In genomic region chr15:84034831-84035753, GRCh38 we compare ENCODE assay signal across 8 cellular contexts.
DNase-seq lines count a peak whose midpoint lies in the region; ATAC-seq, FAIRE-seq and TF ChIP-seq lines count a peak whose summit lies in the region.

No MANE protein-coding gene starts in this region.

- no peaks in the 10 kb centered on the region for H4K20me1 ChIP-seq in HepG2 (ENCODE audit: insufficient read depth, low read length)

- ATAC-seq in HepG2: peak; percentile 78
- no peak for ATAC-seq in natural killer cell treated with Interleukin-12 subunit alpha and Interleukin-12 subunit beta and Interleukin-15 and Interleukin-18, amount 100 ng/mL, for 72 hours
- ATAC-seq in HG02981 (IDR thresholded peaks at IDR 0.05; ENCODE audit: unreplicated experiment): no peak
- ATAC-seq in HG03521 (IDR thresholded peaks at IDR 0.05; ENCODE audit: unreplicated experiment): no peak
- ATAC-seq in GM18519 (IDR thresholded peaks at IDR 0.05; ENCODE audit: low FRiP score, unreplicated experiment): no peak

- in situ Hi-C loops in HepG2 (cut with HindIII; ENCODE audit: extremely low pct_ligation_motif_present, low pct_unique_long_range_greater_than_20kb): loop anchor here (25.0 kb wide), 1 partner anchor 473 kb away; no protein-coding TSS in a partner anchor

- TF ChIP-seq CTCF in GM12864 (IDR thresholded peaks at IDR 0.05; ENCODE audit: low read depth, low read length, missing control alignments) (peak; percentile 71), MCF 10A (IDR thresholded peaks at IDR 0.05; ENCODE audit: unreplicated experiment) (peak; percentile 53), HepG2 (CRISPR knock-in tag; IDR thresholded peaks at IDR 0.05) (peak; percentile 50)

- H3K4me2 ChIP-seq in HepG2 (ENCODE audit: low read depth, low read length): no peak overlapping the region

- no peaks in the 10 kb centered on the region for H3K4me1 Mint-ChIP-seq in MCF 10A (ENCODE audit: insufficient read depth, unreplicated experiment)
- no peaks in the 10 kb centered on the region for H3K4me1 Mint-ChIP-seq in natural killer cell treated with Interleukin-12 subunit alpha and Interleukin-12 subunit beta and Interleukin-15 and Interleukin-18, amount 100 ng/mL, for 72 hours (ENCODE audit: low read depth in 2 of 2)

- WGBS in HepG2 (ENCODE audit: low lambda C conversion rate): 2% methylated on average over 3 of the region's 3 CpGs

- H3K4me3 ChIP-seq in GM12864 (ENCODE audit: low read depth, low read length) (no peak overlapping the region), HepG2 (replicated peaks in 1 of 3; ENCODE audit: insufficient read depth in 1 of 3, low read depth in 2 of 3, low read length in 3 of 3) (no peak overlapping the region)

- POLR2A ChIA-PET in MCF 10A (lab: Yijun Ruan, JAX): interaction anchor here (0.7 to 1.1 kb wide), 4 partner anchors 34 to 469 kb away, joined by 3 to 5 read pairs (median 4); no protein-coding TSS in a partner anchor
- POLR2A ChIA-PET in HepG2 (lab: Yijun Ruan, JAX): no interaction called here

- intact Hi-C loops in MCF 10A (cut with micrococcal nuclease): loop anchor here (1.0 to 10.0 kb wide), 8 partner anchors 234 to 790 kb away; partner anchors contain the start of gene ADAMTSL3
- intact Hi-C loops in HepG2 (cut with micrococcal nuclease; ENCODE audit: unreplicated experiment): no loop called here

- no peak for TF ChIP-seq RAD21 in HepG2 (CRISPR knock-in tag; IDR thresholded peaks at IDR 0.05)

- H3K27me3 Mint-ChIP-seq in MCF 10A (ENCODE audit: insufficient read depth, unreplicated experiment): no peaks in the 10 kb centered on the region
- peaks cover 9 to 13% of the 10 kb centered on the region in 2 donors for H3K27me3 Mint-ChIP-seq in natural killer cell treated with Interleukin-12 subunit alpha and Interleukin-12 subunit beta and Interleukin-15 and Interleukin-18, amount 100 ng/mL, for 72 hours

- H3K79me2 ChIP-seq in HepG2 (ENCODE audit: insufficient read depth, low read length): no peaks in the 10 kb centered on the region

- DNase-seq in GM12864 (ENCODE audit: low read depth) (peak; percentile 4), LHCN-M2 (ENCODE audit: low read depth) (peak; percentile 39), MCF 10A (ENCODE audit: unreplicated experiment) (peak; percentile 55), HepG2 (ENCODE audit: low spot score) (peak; percentile 6)
- no peak for DNase-seq in natural killer cell treated with Interleukin-12 subunit alpha and Interleukin-12 subunit beta and Interleukin-15 and Interleukin-18, amount 100 ng/mL, for 72 hours (ENCODE audit: low spot score)

- no peaks in the 10 kb centered on the region for H3K27me3 ChIP-seq in HepG2 (ENCODE audit: control insufficient read depth in 1 of 2, insufficient read depth in 2 of 2, low read length in 2 of 2)

- FAIRE-seq in HepG2 (lab: Jason Lieb, UNC): peak; percentile 48

- TF ChIP-seq EP300 in HepG2 (IDR thresholded peaks at IDR 0.05; ENCODE audit: low read depth in 2 of 2, low read length in 2 of 2) (no peak), HepG2 (CRISPR knock-in tag; IDR thresholded peaks at IDR 0.05; ENCODE audit: borderline replicate concordance) (no peak)

- BruUV-seq in MCF 10A (replicated peaks; lab: Mats Ljungman, UMichigan): no TSS peak
- no TSS peak for BruUV-seq in HepG2 (replicated peaks; lab: Mats Ljungman, UMichigan)

- no peak overlapping the region for H3K27ac Mint-ChIP-seq in MCF 10A (ENCODE audit: low read depth, unreplicated experiment)
- H3K27ac Mint-ChIP-seq in natural killer cell treated with Interleukin-12 subunit alpha and Interleukin-12 subunit beta and Interleukin-15 and Interleukin-18, amount 100 ng/mL, for 72 hours: no peak overlapping the region

- H3K27ac ChIP-seq in HepG2 (ENCODE audit: extremely low read length, insufficient read depth, low read length): no peak overlapping the region

- no peaks in the 10 kb centered on the region for H3K9me3 Mint-ChIP-seq in MCF 10A (ENCODE audit: unreplicated experiment)
- H3K9me3 Mint-ChIP-seq in natural killer cell treated with Interleukin-12 subunit alpha and Interleukin-12 subunit beta and Interleukin-15 and Interleukin-18, amount 100 ng/mL, for 72 hours: no peaks in the 10 kb centered on the region

- no peak overlapping the region for H3K9ac ChIP-seq in HepG2 (ENCODE audit: insufficient read depth, low read depth, low read length)

- CTCF ChIA-PET in MCF 10A (lab: Yijun Ruan, JAX) (interaction anchor here (0.5 to 4.9 kb wide), 65 partner anchors 11 to 986 kb away, joined by 3 to 68 read pairs (median 4); partner anchors contain the start of gene SH3GL3), HepG2 (lab: Yijun Ruan, JAX; ENCODE audit: low intra/inter-chr PET ratio, low total read pairs) (interaction anchor here (1.3 to 1.6 kb wide), 2 partner anchors 300 to 469 kb away, joined by 3 to 8 read pairs; no protein-coding TSS in a partner anchor)

- no peaks in the 10 kb centered on the region for H3K9me3 ChIP-seq in HepG2 (ENCODE audit: low read length)

- no peak for TF ChIP-seq POLR2A in HepG2 (IDR thresholded peaks at IDR 0.05; ENCODE audit: insufficient read depth in 1 of 2, low read depth in 2 of 2, low read length in 2 of 2)

- no peaks in the 10 kb centered on the region for H3K4me1 ChIP-seq in HepG2 (ENCODE audit: insufficient read depth, low read length)

- H3K4me3 Mint-ChIP-seq in MCF 10A (ENCODE audit: unreplicated experiment): no peak overlapping the region
- no peak overlapping the region for H3K4me3 Mint-ChIP-seq in natural killer cell treated with Interleukin-12 subunit alpha and Interleukin-12 subunit beta and Interleukin-15 and Interleukin-18, amount 100 ng/mL, for 72 hours

- no peak overlapping the region for H2AFZ ChIP-seq in HepG2 (ENCODE audit: low read length)

- no peaks in the 10 kb centered on the region for H3K36me3 ChIP-seq in HepG2 (replicated peaks in 1 of 2; ENCODE audit: control insufficient read depth in 1 of 2, insufficient read depth in 2 of 2, low read length in 2 of 2)

- H3K36me3 Mint-ChIP-seq in MCF 10A (ENCODE audit: insufficient read depth, unreplicated experiment): no peaks in the 10 kb centered on the region
- H3K36me3 Mint-ChIP-seq in natural killer cell treated with Interleukin-12 subunit alpha and Interleukin-12 subunit beta and Interleukin-15 and Interleukin-18, amount 100 ng/mL, for 72 hours: no peaks in the 10 kb centered on the region

TF ChIP-seq in HepG2, 621 proteins besides CTCF, POLR2A, EP300 and RAD21:
- TF ChIP-seq SMAD1 (CRISPR knock-in tag; IDR thresholded peaks at IDR 0.05; ENCODE audit: borderline replicate concordance, low read depth) (no peak), STAG1 (CRISPR knock-in tag; IDR thresholded peaks at IDR 0.05) (peak; percentile 25)
